In the genomic region with DNA sequence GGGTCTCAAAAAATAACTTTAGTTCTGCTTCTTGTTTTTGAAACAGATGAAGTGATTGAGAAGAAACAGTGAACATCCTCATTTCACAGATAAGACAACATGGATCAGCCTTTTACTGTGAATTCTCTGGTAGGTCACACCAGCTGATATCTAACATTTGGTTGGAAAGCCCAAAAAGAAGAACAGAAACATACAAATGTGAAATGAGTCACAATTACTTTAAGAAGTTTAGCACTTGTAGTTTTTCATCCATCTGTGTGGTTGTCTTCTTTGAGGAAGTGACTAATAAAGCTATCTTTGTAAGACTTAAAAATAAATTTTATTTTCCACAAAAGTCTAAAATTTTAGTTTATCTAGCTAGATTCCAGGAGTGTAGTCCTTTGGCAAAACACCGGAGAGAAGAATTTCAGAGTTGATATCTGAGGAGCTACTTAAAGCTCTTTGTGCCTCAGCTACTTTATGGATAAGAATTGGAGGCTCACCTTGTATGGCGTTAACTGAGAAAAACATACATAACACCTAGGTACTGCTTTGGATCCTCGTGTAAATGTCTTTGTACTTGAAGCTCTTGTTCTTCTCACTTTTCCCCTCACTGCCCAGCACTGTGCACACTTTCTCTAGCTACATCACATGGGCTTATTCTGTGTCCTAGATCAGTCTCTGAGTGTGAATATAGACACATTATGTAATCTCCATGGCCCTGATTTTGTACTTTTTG, we compare ENCODE assay signal across 9 cellular contexts. TPM values are rescaled to one million over a fixed set of nuclear protein-coding genes. Genes with fewer than 3 reads are reported as not detected.
DNase-seq lines count a peak whose midpoint lies in the region; ATAC-seq and TF ChIP-seq lines count a peak whose summit lies in the region.
"Had no signal": no experiment of that assay in that cellular context is flagged by ENCODE, and none has a peak within 500 bp of the region (broad histone marks: within the 10 kb centered on the region; RNA-seq: fewer than 3 reads in every experiment).

No MANE protein-coding gene starts in this region.

- H3K9ac ChIP-seq in mesendoderm (ENCODE audit: low read length): no peak overlapping the region

- no peak overlapping the region for H3K18ac ChIP-seq in mesendoderm (ENCODE audit: low read length)

- H3K27me3 ChIP-seq in spleen (replicated peaks in 1 of 7): no peaks in the 10 kb centered on the region
- no peaks in the 10 kb centered on the region for H3K27me3 ChIP-seq in mesendoderm (ENCODE audit: insufficient read depth, low read length, poor library complexity)

- H3K36me3 ChIP-seq in spleen (peaks cover 0 to 51% (median 25%) of the 10 kb centered on the region in 6 donors), mesendoderm (ENCODE audit: control insufficient read depth, insufficient read depth, low read length) (no peaks in the 10 kb centered on the region)

- 64 to 71% (median 69%) methylated on average over 3 of the region's 3 CpGs for WGBS in spleen, 5 donors
- WGBS in mesendoderm (ENCODE audit: extremely low coverage, insufficient coverage, low lambda C conversion rate): no CpG with 5 or more reads among the region's 3 CpGs

- peaks cover 3 to 60% (median 22%) of the 10 kb centered on the region in 6 donors for H3K4me1 ChIP-seq in spleen
- H3K4me1 ChIP-seq in mesendoderm (ENCODE audit: control insufficient read depth, low read depth, low read length): peaks cover 2% of the 10 kb centered on the region

- H3K27me3 Mint-ChIP-seq in activated CD8-positive, alpha-beta T cell treated with anti-CD3 and anti-CD28 coated beads for 36 hours: no peaks in the 10 kb centered on the region
- H3K27me3 Mint-ChIP-seq in type B pancreatic cell: no peaks in the 10 kb centered on the region

- H3K23ac ChIP-seq in mesendoderm (ENCODE audit: low read length): no peak overlapping the region

- CTCF ChIA-PET in activated CD8-positive, alpha-beta T cell treated with anti-CD3 and anti-CD28 coated beads for 36 hours (lab: Charles Lee): interaction anchor here (0.9 to 5.2 kb wide), 9 partner anchors 10 to 69 kb away, joined by 3 to 40 read pairs (median 9); a partner anchor contains a TSS

- H2BK120ac ChIP-seq in mesendoderm (ENCODE audit: low read depth, low read length): no peak overlapping the region

- peaks cover 61% of the 10 kb centered on the region for H3K4me1 Mint-ChIP-seq in activated CD8-positive, alpha-beta T cell treated with anti-CD3 and anti-CD28 coated beads for 36 hours (ENCODE audit: low read depth)
- peaks cover 36% of the 10 kb centered on the region for H3K4me1 Mint-ChIP-seq in type B pancreatic cell (ENCODE audit: unreplicated experiment)

- H2BK15ac ChIP-seq in mesendoderm (replicated peaks; ENCODE audit: low read depth): no peak overlapping the region

- H3K79me2 ChIP-seq in mesendoderm (ENCODE audit: control insufficient read depth, insufficient read depth, low read length): no peaks in the 10 kb centered on the region

- no peak overlapping the region for H2BK5ac ChIP-seq in mesendoderm (ENCODE audit: low read length)

- H3K4me3 ChIP-seq in spleen (no peak overlapping the region), mesendoderm (ENCODE audit: low read length) (no peak overlapping the region)

- no peak overlapping the region for H3K56ac ChIP-seq in mesendoderm (ENCODE audit: low read length)

- POLR2A ChIA-PET in activated CD8-positive, alpha-beta T cell treated with anti-CD3 and anti-CD28 coated beads for 36 hours (lab: Charles Lee): interaction anchor here (0.8 to 3.2 kb wide), 6 partner anchors 13 to 89 kb away, joined by 3 to 15 read pairs (median 6); a partner anchor contains a TSS

- H3K4me3 Mint-ChIP-seq in activated CD8-positive, alpha-beta T cell treated with anti-CD3 and anti-CD28 coated beads for 36 hours: peak overlapping the region; percentile 53
- H3K4me3 Mint-ChIP-seq in type B pancreatic cell: no peak overlapping the region
- H3K4me3 Mint-ChIP-seq: neural crest cell had no signal

- H3K9me3 Mint-ChIP-seq in activated CD8-positive, alpha-beta T cell treated with anti-CD3 and anti-CD28 coated beads for 36 hours: no peaks in the 10 kb centered on the region
- H3K9me3 Mint-ChIP-seq in type B pancreatic cell: no peaks in the 10 kb centered on the region
- H3K9me3 Mint-ChIP-seq: neural crest cell had no signal

- DNase-seq in Ammon's horn (ENCODE audit: low spot score) (peak; percentile 49), spleen (no peak), mesendoderm (no peak), type B pancreatic cell (ENCODE audit: extremely low spot score, unreplicated experiment) (no peak)
- DNase-seq in activated CD8-positive, alpha-beta T cell treated with anti-CD3 and anti-CD28 coated beads for 36 hours: peak; percentile 28
- DNase-seq in central memory CD4-positive, alpha-beta T cell: no peak

- TF ChIP-seq POLR2A in spleen (IDR thresholded peaks at IDR 0.05): no peak

- no peak for TF ChIP-seq CTCF in activated CD8-positive, alpha-beta T cell treated with anti-CD3 and anti-CD28 coated beads for 36 hours (IDR thresholded peaks at IDR 0.05)
- TF ChIP-seq CTCF in spleen (IDR thresholded peaks at IDR 0.05 in 8 of 11, conservative IDR thresholded peaks at IDR 0.05 in 3 of 11) (no peak), type B pancreatic cell (conservative IDR thresholded peaks at IDR 0.05) (no peak)

- peak overlapping the region; percentile 96 for H3K27ac Mint-ChIP-seq in activated CD8-positive, alpha-beta T cell treated with anti-CD3 and anti-CD28 coated beads for 36 hours
- H3K27ac Mint-ChIP-seq in type B pancreatic cell: no peak overlapping the region

- no peaks in the 10 kb centered on the region for H3K9me3 ChIP-seq in spleen

- H3K4me2 ChIP-seq in mesendoderm (ENCODE audit: low read length): no peak overlapping the region

- peaks cover 60% of the 10 kb centered on the region for H3K36me3 Mint-ChIP-seq in activated CD8-positive, alpha-beta T cell treated with anti-CD3 and anti-CD28 coated beads for 36 hours (ENCODE audit: low read depth)
- peaks cover 10% of the 10 kb centered on the region for H3K36me3 Mint-ChIP-seq in type B pancreatic cell

- H3K4ac ChIP-seq in mesendoderm (ENCODE audit: low read depth, low read length): no peak overlapping the region

- H4K5ac ChIP-seq in mesendoderm (ENCODE audit: low read length): no peak overlapping the region

- no peak overlapping the region for H2AK5ac ChIP-seq in mesendoderm (ENCODE audit: low read length)

- H3K27ac ChIP-seq in spleen: peak overlapping the region; percentile 4 to 70 (median 58)
- no peak overlapping the region for H3K27ac ChIP-seq in mesendoderm (ENCODE audit: low read depth, low read length)

- H3K79me1 ChIP-seq in mesendoderm (ENCODE audit: low read length): no peaks in the 10 kb centered on the region

- ATAC-seq in GM19328 (IDR thresholded peaks at IDR 0.05; ENCODE audit: unreplicated experiment): peak; percentile 76
- ATAC-seq in HG03175 (IDR thresholded peaks at IDR 0.05; ENCODE audit: unreplicated experiment): peak; percentile 87
- ATAC-seq in activated CD8-positive, alpha-beta T cell treated with anti-CD3 and anti-CD28 coated beads for 36 hours: peak; percentile 56

- H4K8ac ChIP-seq in mesendoderm (ENCODE audit: low read depth, low read length): no peak overlapping the region

- intact Hi-C loops in activated CD8-positive, alpha-beta T cell treated with anti-CD3 and anti-CD28 coated beads for 36 hours (cut with micrococcal nuclease): no loop called here
- intact Hi-C loops in spleen (cut with DNase I; ENCODE audit: low total_unique reads): no loop called here

RNA-seq across cellular contexts. Expression of a gene that starts 21.7 kb away (rescaled TPM):
- total RNA-seq in activated CD8-positive, alpha-beta T cell treated with anti-CD3 and anti-CD28 coated beads for 36 hours: 10 to 100 TPM; 71.1 to 76.5 TPM
- total RNA-seq in spleen (10 to 100 TPM; 19.1 to 49.4 (median 27.9) TPM), type B pancreatic cell (ENCODE audit: low replicate concordance) (5.9 and 8.4 TPM in 2 replicates)
- polyA plus RNA-seq in spleen: 10 to 100 TPM in 2 of 3 donors, 1 to 10 TPM in 1; 6.2 to 13.6 (median 10.7) TPM
- 4.1 TPM for polyA plus RNA-seq in mesendoderm (2013, experiment 1 of 2)
- polyA plus RNA-seq in mesendoderm (2013, experiment 2 of 2): 4.3 TPM

RNA-seq across cellular contexts. Expression of a gene that starts 50.1 kb away (rescaled TPM):
- not detected for total RNA-seq in activated CD8-positive, alpha-beta T cell treated with anti-CD3 and anti-CD28 coated beads for 36 hours
- total RNA-seq in spleen (10 to 100 TPM in 1 of 7 donors, 1 to 10 TPM in 6; 4.8 to 11.5 (median 7.7) TPM), type B pancreatic cell (ENCODE audit: low replicate concordance) (2.9 and 8.4 TPM in 2 replicates)
- polyA plus RNA-seq in spleen: 1 to 10 TPM; 2.2 to 7.5 (median 2.6) TPM
- polyA plus RNA-seq in mesendoderm (2013, experiment 1 of 2): not detected
- polyA plus RNA-seq in mesendoderm (2013, experiment 2 of 2): not detected
- total RNA-seq: neural crest cell had no signal

RNA-seq across cellular contexts. Expression of a gene that starts 50.8 kb away (rescaled TPM):
- 10 to 100 TPM; 13.3 to 14.9 TPM for total RNA-seq in activated CD8-positive, alpha-beta T cell treated with anti-CD3 and anti-CD28 coated beads for 36 hours
- total RNA-seq in spleen: 1,000 to 10,000 TPM in 1 of 7 donors, 100 to 1,000 TPM in 6; 128 to 1,421 (median 242) TPM
- polyA plus RNA-seq in spleen: 100 to 1,000 TPM; 104 to 324 (median 224) TPM
- 1.5 TPM for polyA plus RNA-seq in mesendoderm (2013, experiment 1 of 2)
- polyA plus RNA-seq in mesendoderm (2013, experiment 2 of 2): 1.6 TPM
- total RNA-seq in type B pancreatic cell (ENCODE audit: low replicate concordance): 38.1 and 76.5 TPM in 2 replicates

Comparison
In these comparisons a context has a peak if more than half of its experiments do, and no peak if none do; other contexts are left out.
1. DNase-seq: peak in Ammon's horn (single experiment) and activated CD8-positive, alpha-beta T cell treated with anti-CD3 and anti-CD28 coated beads for 36 hours (single experiment); none in spleen (single experiment), mesendoderm (single experiment), type B pancreatic cell (single experiment) and central memory CD4-positive, alpha-beta T cell (single experiment).
2. Peak in every context shown above with its lines, with median percentiles within 50 percentile points of each other: ATAC-seq.